Comparison of ENCODE assay signal across 17 cellular contexts in genomic region chr19:21308778-21309177, GRCh38.
"Had no signal": no experiment of that assay in that cellular context is flagged by ENCODE, and none has a peak within 500 bp of the region (broad histone marks: within the 10 kb centered on the region; RNA-seq: fewer than 3 reads in every experiment).

No MANE protein-coding gene starts in this region.

- H3K4me2 ChIP-seq: neural progenitor cell had no signal

- DNase-seq: activated CD4-positive, alpha-beta T cell treated with anti-CD3 and anti-CD28 coated beads for 4 hours; activated gamma-delta T cell; activated T-cell treated with anti-CD3 and anti-CD28 coated beads, Interleukin-2, amount 50 U/mL, for 1 hour; caudate nucleus; effector CD8-positive, alpha-beta T cell; left ventricle myocardium superior; mesendoderm; retina; SW 1271; T-helper 9 cell; WERI-Rb-1 had no signal

- H3K27me3 ChIP-seq: gastroesophageal sphincter, neural progenitor cell, tibial nerve, vagina had no signal

- H2AFZ ChIP-seq: neural progenitor cell, parathyroid adenoma had no signal

- ATAC-seq: gastroesophageal sphincter, left ventricle myocardium superior had no signal

- H3K4me3 Mint-ChIP-seq: neural progenitor cell had no signal

- H3K4me1 ChIP-seq: neural progenitor cell, parathyroid adenoma had no signal

- H3K27ac ChIP-seq: coronary artery, gastroesophageal sphincter, neural progenitor cell, parathyroid adenoma, vagina, WERI-Rb-1 had no signal

- H3K27ac Mint-ChIP-seq: neural progenitor cell had no signal

- H3K9me3 ChIP-seq: gastroesophageal sphincter, vagina had no signal

- H3K4me1 Mint-ChIP-seq: neural progenitor cell had no signal

- H3K4me3 ChIP-seq: coronary artery, gastroesophageal sphincter, neural progenitor cell, tibial nerve, vagina had no signal

- H3K9ac ChIP-seq: neural progenitor cell, parathyroid adenoma had no signal
